ENCODE assay signal across 15 cellular contexts in the genomic region with DNA sequence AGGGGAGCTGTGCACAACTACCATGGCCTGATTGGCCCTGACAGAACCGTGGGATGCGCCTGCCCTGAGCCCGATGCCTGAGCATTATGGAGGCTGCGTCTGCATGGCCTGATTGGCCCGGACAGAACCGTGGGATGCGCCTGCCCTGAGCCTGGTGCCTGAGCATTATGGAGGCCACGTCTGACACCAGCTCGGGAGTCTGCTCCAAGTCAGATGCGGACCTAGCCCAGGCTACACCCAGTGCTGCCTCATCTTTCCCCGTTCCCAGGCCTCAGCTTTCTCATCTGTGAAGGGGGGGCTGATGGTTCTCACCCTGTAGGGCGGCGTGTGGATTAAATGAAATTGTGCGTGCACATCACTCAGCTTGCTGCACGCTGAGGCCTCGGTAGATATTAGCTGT.
"Had no signal": no experiment of that assay in that cellular context is flagged by ENCODE, and none has a peak within 500 bp of the region (broad histone marks: within the 10 kb centered on the region; RNA-seq: fewer than 3 reads in every experiment).

No MANE protein-coding gene starts in this region.

- H3K9me3 ChIP-seq: body of pancreas, esophagus squamous epithelium, testis, uterus had no signal

- H3K27ac Mint-ChIP-seq: activated naive CD4-positive, alpha-beta T cell treated with anti-CD3 and anti-CD28 coated beads, Interleukin-2, amount 50 U/mL, for 24 hours; immature natural killer cell; nephron progenitor cell; stimulated activated naive CD8-positive, alpha-beta T cell treated with anti-CD3 and anti-CD28 coated beads, Interleukin-15, Interleukin-2, amounts not matched to agents 100 ng/mL and 50 ng/mL, for 24 hours had no signal

- H3K4me3 ChIP-seq: body of pancreas, esophagus squamous epithelium, testis, uterus had no signal

- DNase-seq: activated CD4-positive, alpha-beta T cell treated with anti-CD3 and anti-CD28 coated beads, Interleukin-2, amount 50 U/mL, for 4 hours; amniotic stem cell; esophagus squamous epithelium; foreskin keratinocyte; immature natural killer cell; nephron progenitor cell; stimulated activated CD4-positive, alpha-beta T cell treated with anti-CD3 and anti-CD28 coated beads, Interleukin-15, amount 100 ng/mL, for 24 hours; stimulated activated CD4-positive, alpha-beta T cell treated with anti-CD3 and anti-CD28 coated beads, Interleukin-4, amount 100 ng/mL, for 24 hours; T-helper 2 cell; testis had no signal

- H3K9me3 Mint-ChIP-seq: activated naive CD4-positive, alpha-beta T cell treated with anti-CD3 and anti-CD28 coated beads, Interleukin-2, amount 50 U/mL, for 24 hours; immature natural killer cell; stimulated activated naive CD8-positive, alpha-beta T cell treated with anti-CD3 and anti-CD28 coated beads, Interleukin-15, Interleukin-2, amounts not matched to agents 100 ng/mL and 50 ng/mL, for 24 hours had no signal

- H3K36me3 ChIP-seq: uterus had no signal

- H3K4me1 ChIP-seq: body of pancreas, esophagus squamous epithelium, foreskin keratinocyte, testis, uterus had no signal

- H3K27me3 Mint-ChIP-seq: activated naive CD4-positive, alpha-beta T cell treated with anti-CD3 and anti-CD28 coated beads, Interleukin-2, amount 50 U/mL, for 24 hours; stimulated activated naive CD8-positive, alpha-beta T cell treated with anti-CD3 and anti-CD28 coated beads, Interleukin-15, Interleukin-2, amounts not matched to agents 100 ng/mL and 50 ng/mL, for 24 hours had no signal

- H3K27me3 ChIP-seq: body of pancreas, esophagus squamous epithelium, foreskin keratinocyte, testis, uterus had no signal

- H3K27ac ChIP-seq: body of pancreas, esophagus squamous epithelium, foreskin keratinocyte, testis, uterus had no signal

- ATAC-seq: body of pancreas, foreskin keratinocyte, left colon had no signal

- H3K4me3 Mint-ChIP-seq: activated naive CD4-positive, alpha-beta T cell treated with anti-CD3 and anti-CD28 coated beads, Interleukin-2, amount 50 U/mL, for 24 hours; immature natural killer cell; nephron progenitor cell; stimulated activated naive CD8-positive, alpha-beta T cell treated with anti-CD3 and anti-CD28 coated beads, Interleukin-15, Interleukin-2, amounts not matched to agents 100 ng/mL and 50 ng/mL, for 24 hours had no signal
